ENCODE assay signal across 21 cellular contexts in the genomic region with DNA sequence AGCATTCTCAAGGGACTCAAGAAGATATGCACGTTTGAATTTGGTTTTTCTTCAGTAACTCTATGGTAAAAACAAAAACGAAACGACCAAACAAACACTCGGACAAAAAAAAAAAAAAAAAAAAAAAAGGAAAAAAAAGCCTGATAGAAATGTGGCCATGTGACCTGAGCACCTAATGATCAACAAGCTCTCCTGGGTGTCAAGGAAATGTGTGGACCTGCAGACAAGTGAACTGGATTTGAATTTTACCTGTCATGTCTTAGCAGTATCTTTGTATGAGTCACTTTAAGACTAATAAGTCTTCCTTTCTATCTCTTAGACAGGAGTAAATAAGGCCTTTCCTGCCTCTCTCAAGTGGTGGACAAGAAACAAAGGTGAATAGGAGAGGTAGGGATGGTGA.
"Had no signal": no experiment of that assay in that cellular context is flagged by ENCODE, and none has a peak within 500 bp of the region (broad histone marks: within the 10 kb centered on the region; RNA-seq: fewer than 3 reads in every experiment).

No MANE protein-coding gene starts in this region.

- H3K4me3 ChIP-seq: K562 had no signal

- DNase-seq: IMR-90, Kasumi-1, MM.1S, NCI-H1105, NCI-H1417, NCI-H1436 treated with DMSO at 0.1 percent for 48 hours, NCI-H1694, NCI-H187 treated with DMSO at 0.1 percent for 48 hours, NCI-H2029 treated with DMSO at 0.1 percent for 48 hours, NCI-H2171, NCI-H226, NCI-H446, NCI-H510A, NCI-H524 treated with DMSO at 0.1 percent for 48 hours, NCI-H69, NCI-H774, RPMI8226, SHP77, SK-N-SH had no signal

- H3K4me2 ChIP-seq: KMS-11, SK-N-SH had no signal

- H3K9me3 ChIP-seq: SK-N-SH had no signal

- H3K9ac ChIP-seq: KMS-11, SK-N-SH had no signal

- H3K27ac ChIP-seq: KMS-11 had no signal
